28 cellular contexts compared by ENCODE assay signal in genomic region chr7:122864016-122864415, GRCh38. TPM values are rescaled to one million over a fixed set of nuclear protein-coding genes. Genes with fewer than 3 reads are reported as not detected.
"Had no signal": no experiment of that assay in that cellular context is flagged by ENCODE, and none has a peak within 500 bp of the region (broad histone marks: within the 10 kb centered on the region; RNA-seq: fewer than 3 reads in every experiment).

No MANE protein-coding gene starts in this region.

- H3K4me3 ChIP-seq: esophagus muscularis mucosa, gastroesophageal sphincter, heart right ventricle, lower lobe of right lung, mucosa of descending colon, sigmoid colon, skin epidermis, spleen, thoracic aorta, tibial nerve, upper lobe of left lung had no signal

- H3K9ac ChIP-seq: parathyroid adenoma had no signal

- H3K27ac ChIP-seq: esophagus muscularis mucosa, foreskin keratinocyte, gastroesophageal sphincter, heart right ventricle, lower lobe of right lung, neutrophil, parathyroid adenoma, sigmoid colon, skin epidermis, spleen, thoracic aorta, tibial nerve, upper lobe of left lung had no signal

- ATAC-seq: foreskin keratinocyte; gastroesophageal sphincter; heart right ventricle; left ventricle myocardium superior; lower lobe of right lung; mucosa of descending colon; natural killer cell treated with Interleukin-12 subunit alpha and Interleukin-12 subunit beta and Interleukin-15 and Interleukin-18, amount 100 ng/mL, for 72 hours; right cardiac atrium; stimulated activated memory B cell treated with anti-CD40 and anti-IgM and Interleukin-4, amounts not matched to agents 10 μg/mL and 1 μg/mL and 100 μg/mL, for 72 hours; stimulated activated naive CD8-positive, alpha-beta T cell treated with anti-CD3 and anti-CD28 coated beads, Interleukin-15, Interleukin-2, amounts not matched to agents 100 U/mL and 50 U/mL, for 24 hours had no signal

- H3K27me3 ChIP-seq: esophagus muscularis mucosa, foreskin keratinocyte, gastroesophageal sphincter, heart right ventricle, neutrophil, sigmoid colon, spleen, tibial nerve, upper lobe of left lung had no signal

- DNase-seq: caudate nucleus; cerebellar nuclear complex; dermis blood vessel endothelial cell; effector memory CD4-positive, alpha-beta T cell; foreskin keratinocyte; glutamatergic neuron; heart right ventricle; hippocampal formation; islet precursor cell; left ventricle myocardium superior; lower lobe of right lung; mucosa of descending colon; naive B cell; right cardiac atrium; sigmoid colon; spleen; stimulated activated CD4-positive, alpha-beta T cell treated with anti-CD3 and anti-CD28 coated beads, Interleukin-4, amount 100 ng/mL, for 4 hours; stimulated activated naive CD8-positive, alpha-beta T cell treated with anti-CD3 and anti-CD28 coated beads, Interleukin-15, Interleukin-2, amounts not matched to agents 100 U/mL and 50 U/mL, for 24 hours; upper lobe of left lung had no signal

- H3K4me1 ChIP-seq: foreskin keratinocyte, lower lobe of right lung, parathyroid adenoma, sigmoid colon, spleen, tibial nerve had no signal

- H3K79me2 ChIP-seq: parathyroid adenoma had no signal

- H3K36me3 ChIP-seq: gastroesophageal sphincter, heart right ventricle, lower lobe of right lung, neutrophil, sigmoid colon, spleen, thoracic aorta, tibial nerve, upper lobe of left lung had no signal

- H2AFZ ChIP-seq: parathyroid adenoma had no signal

- H3K9me3 ChIP-seq: neutrophil had no signal

RNA-seq across cellular contexts. Expression of gene CADPS2, which starts 22.2 kb away (rescaled TPM):
- total RNA-seq: natural killer cell treated with Interleukin-12 subunit alpha and Interleukin-12 subunit beta and Interleukin-15 and Interleukin-18, amount 100 ng/mL, for 72 hours had no signal
